ENCODE assay signal across 33 cellular contexts in genomic region chr1:94683886-94684285, GRCh38.
"Had no signal": no experiment of that assay in that cellular context is flagged by ENCODE, and none has a peak within 500 bp of the region (broad histone marks: within the 10 kb centered on the region; RNA-seq: fewer than 3 reads in every experiment).

No MANE protein-coding gene starts in this region.

- H3K4me1 ChIP-seq: adrenal gland, body of pancreas, Peyer's patch had no signal

- H3K27me3 ChIP-seq: adrenal gland, body of pancreas, Peyer's patch had no signal

- H3K27ac ChIP-seq: adrenal gland, body of pancreas, Peyer's patch, VCaP had no signal

- DNase-seq: activated B cell treated with CpG ODN at 0.5 μM for 24 hours; activated CD4-positive, alpha-beta memory T cell treated with anti-CD3 and anti-CD28 coated beads for 36 hours; activated CD4-positive, alpha-beta T cell treated with anti-CD3 and anti-CD28 coated beads for 4 hours; activated CD4-positive, alpha-beta T cell treated with anti-CD3 and anti-CD28 coated beads, Interleukin-2, amount 50 U/mL, for 1 hour; activated CD4-positive, CD25-positive, alpha-beta regulatory T cell treated with anti-CD3 and anti-CD28 coated beads, Interleukin-2, amount 50 U/mL, for 72 hours; activated CD8-positive, alpha-beta memory T cell treated with anti-CD3 and anti-CD28 coated beads, Interleukin-2, amount 50 U/mL, for 4 hours; activated gamma-delta T cell treated with Interleukin-2 at 50 U/mL for 16 hours; activated naive CD4-positive, alpha-beta T cell treated with anti-CD3 and anti-CD28 coated beads for 36 hours; activated T-cell treated with anti-CD3 and anti-CD28 coated beads for 4 hours; activated T-cell treated with anti-CD3 and anti-CD28 coated beads, Interleukin-2, amount 50 U/mL, for 4 hours; adrenal gland; body of pancreas; MG63; NCI-H1092; NCI-H1436 treated with DMSO at 0.1 percent for 48 hours; NCI-H1694 treated with DMSO at 0.1 percent for 48 hours; NCI-H2029 treated with DMSO at 0.1 percent for 48 hours; NCI-H2107; NCI-H2171; NCI-H510A; NCI-H526; NCI-H748 treated with DMSO at 0.1 percent for 48 hours; NK-92 treated with Interleukin-12 subunit alpha and Interleukin-12 subunit beta, amount 100 ng/mL, for 24 hours; PC-3; Peyer's patch; RPMI8226; SHP77 treated with DMSO at 0.1 percent for 48 hours; SW 1271; T-helper 1 cell; T-helper 2 cell; T-helper 9 cell had no signal

- H3K4me3 ChIP-seq: adrenal gland, body of pancreas, K562, MG63, Peyer's patch had no signal

- H3K36me3 ChIP-seq: adrenal gland, MG63, Peyer's patch had no signal

- H3K9me3 ChIP-seq: adrenal gland, body of pancreas, MG63, Peyer's patch had no signal
